16 cellular contexts compared by ENCODE assay signal in the genomic region with DNA sequence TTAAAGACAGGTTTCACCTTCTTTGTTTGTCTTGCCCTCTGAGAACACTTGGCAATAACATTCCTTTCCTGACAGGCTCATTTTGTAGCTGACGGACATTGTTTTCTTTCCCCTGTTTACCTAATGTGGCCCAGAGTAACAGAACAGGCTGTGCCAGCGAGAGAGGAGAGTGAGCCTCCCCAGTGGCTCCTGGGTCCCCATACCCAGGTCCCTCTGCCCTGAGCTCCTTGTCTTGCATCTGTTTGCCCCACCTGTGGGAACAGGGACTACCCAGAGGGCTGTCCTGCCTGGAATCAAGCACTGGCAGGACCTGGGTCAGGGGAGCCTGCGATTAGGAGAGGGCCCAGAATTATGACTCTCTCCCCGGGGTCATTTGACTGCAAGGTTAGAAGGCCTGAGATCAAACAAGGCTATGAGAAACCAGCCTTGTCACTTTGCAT.
DNase-seq lines count a peak whose midpoint lies in the region; ATAC-seq and TF ChIP-seq lines count a peak whose summit lies in the region.
"Had no signal": no experiment of that assay in that cellular context is flagged by ENCODE, and none has a peak within 500 bp of the region (broad histone marks: within the 10 kb centered on the region; RNA-seq: fewer than 3 reads in every experiment).

No MANE protein-coding gene starts in this region.

- intact Hi-C loops in PC-3 (cut with micrococcal nuclease) (no loop called here), testis (cut with DNase I; ENCODE audit: low total_unique reads) (no loop called here), lower leg skin (cut with DNase I; ENCODE audit: low total_unique reads) (no loop called here)

- peaks cover 7% of the 10 kb centered on the region for H3K9me3 Mint-ChIP-seq in endodermal cell
- H3K9me3 Mint-ChIP-seq: T-helper 2 cell treated with Interferon-gamma antibody and Interleukin-4, amounts not matched to agents 5 μg/mL and 100 μg/mL, for 36 hours had no signal

- no peaks in the 10 kb centered on the region for H3K36me3 ChIP-seq in PC-3 (ENCODE audit: low read depth, low read length)
- H3K36me3 ChIP-seq in endodermal cell (ENCODE audit: control insufficient read depth, insufficient read depth, low read length) = no peaks in the 10 kb centered on the region
- no peaks in the 10 kb centered on the region for H3K36me3 ChIP-seq in mesodermal cell (ENCODE audit: control insufficient read depth, insufficient read depth, low read length)
- H3K36me3 ChIP-seq in testis (ENCODE audit: low read depth, missing control alignments) = no peaks in the 10 kb centered on the region

- H3K4me1 ChIP-seq in PC-3 (ENCODE audit: insufficient read depth, low read length) = peaks cover 26% of the 10 kb centered on the region
- peaks cover 6% of the 10 kb centered on the region for H3K4me1 ChIP-seq in endodermal cell (ENCODE audit: control insufficient read depth, insufficient read depth, low read length)
- H3K4me1 ChIP-seq in mesodermal cell (ENCODE audit: control insufficient read depth, insufficient read depth, low read length, poor library complexity, severe bottlenecking) = peaks cover 12% of the 10 kb centered on the region
- peaks cover 22% of the 10 kb centered on the region for H3K4me1 ChIP-seq in testis

- H3K27me3 ChIP-seq in PC-3 (ENCODE audit: low read length) (no peaks in the 10 kb centered on the region), endodermal cell (ENCODE audit: control insufficient read depth, insufficient read depth, low read length, poor library complexity, severe bottlenecking) (no peaks in the 10 kb centered on the region), testis (no peaks in the 10 kb centered on the region)

- ATAC-seq in PC-3 = peak; percentile 16
- ATAC-seq in HG03045 (IDR thresholded peaks at IDR 0.05; ENCODE audit: unreplicated experiment) = no peak
- ATAC-seq: K562 had no signal

- TF ChIP-seq CTCF in PC-3 (conservative IDR thresholded peaks at IDR 0.05; ENCODE audit: low read depth, low read length) = no peak
- TF ChIP-seq CTCF in endodermal cell (conservative IDR thresholded peaks at IDR 0.05) = no peak
- TF ChIP-seq CTCF in testis (IDR thresholded peaks at IDR 0.05) = no peak
- no peak for TF ChIP-seq CTCF in lower leg skin (IDR thresholded peaks at IDR 0.05)

- CTCF ChIA-PET in PC-3 (lab: Charles Lee) = no interaction called here

- no peaks in the 10 kb centered on the region for H3K9me3 ChIP-seq in PC-3 (ENCODE audit: low read length)
- H3K9me3 ChIP-seq in endodermal cell (ENCODE audit: control insufficient read depth, low read length) = no peaks in the 10 kb centered on the region
- H3K9me3 ChIP-seq in mesodermal cell (ENCODE audit: control insufficient read depth, low read length) = peaks cover 8% of the 10 kb centered on the region
- H3K9me3 ChIP-seq in testis = no peaks in the 10 kb centered on the region

- H3K36me3 Mint-ChIP-seq in endodermal cell (ENCODE audit: low read depth) = no peaks in the 10 kb centered on the region

- H4K20me1 ChIP-seq in PC-3 (ENCODE audit: low read length) = no peaks in the 10 kb centered on the region

- H3K9ac ChIP-seq in PC-3 (ENCODE audit: low read length) (no peak overlapping the region), endodermal cell (ENCODE audit: extremely low read depth, low read length, poor library complexity, severe bottlenecking) (no peak overlapping the region)

- H3K4me3 ChIP-seq in PC-3 (ENCODE audit: low read length) (no peak overlapping the region), endodermal cell (ENCODE audit: low read length) (no peak overlapping the region), mesodermal cell (ENCODE audit: extremely low read depth, insufficient read depth, low read length, poor library complexity, severe bottlenecking) (no peak overlapping the region), testis (no peak overlapping the region), lower leg skin (ENCODE audit: low read depth, poor library complexity, severe bottlenecking) (no peak overlapping the region)
- H3K4me3 ChIP-seq: K562 had no signal

- POLR2A ChIA-PET in PC-3 (lab: Charles Lee; ENCODE audit: unreplicated experiment) = no interaction called here

- DNase-seq in PC-3 (peak; percentile 37), endodermal cell (no peak), testis (no peak), lower leg skin (ENCODE audit: low spot score in 2 of 2) (no peak)
- DNase-seq in activated CD4-positive, CD25-positive, alpha-beta regulatory T cell treated with anti-CD3 and anti-CD28 coated beads, Interleukin-2, amount 50 U/mL, for 72 hours = no peak
- DNase-seq: activated CD4-positive, alpha-beta T cell treated with anti-CD3 and anti-CD28 coated beads, Interleukin-2, amount 50 U/mL, for 1 hour; activated T-cell treated with anti-CD3 and anti-CD28 coated beads, Interleukin-2, amount 50 U/mL, for 48 hours; islet precursor cell; NCI-H146; NCI-H69 had no signal

- no peaks in the 10 kb centered on the region for H3K27me3 Mint-ChIP-seq in endodermal cell (ENCODE audit: insufficient read depth)

- H3K4me1 Mint-ChIP-seq in endodermal cell = peaks cover 16% of the 10 kb centered on the region

- no peak overlapping the region for H3K4me2 ChIP-seq in PC-3 (ENCODE audit: low read length)

- H3K27ac Mint-ChIP-seq in endodermal cell = no peak overlapping the region
- H3K27ac Mint-ChIP-seq: CD14-positive monocyte; T-helper 2 cell treated with Interferon-gamma antibody and Interleukin-4, amounts not matched to agents 5 μg/mL and 100 μg/mL, for 36 hours had no signal

- 81 to 92% methylated on average over 3 to 4 of the region's 4 CpGs for WGBS in endodermal cell (ENCODE audit: insufficient coverage in 1 of 2, insufficient read length in 1 of 2), 2 experiments
- 85 to 86% methylated on average over 3 to 4 of the region's 4 CpGs for WGBS in mesodermal cell (ENCODE audit: insufficient coverage in 2 of 2), 2 experiments
- 73 to 78% methylated on average over 4 of the region's 4 CpGs for WGBS in testis, 2 donors
- whole genome bisulfite sequencing in lower leg skin, 2 donors = 76 to 81% methylated on average over 4 of the region's 4 CpGs

- no TSS peak for BruUV-seq in PC-3 (replicated peaks; lab: Mats Ljungman, UMichigan)

- no peaks in the 10 kb centered on the region for H3K9me2 ChIP-seq in PC-3 (replicated peaks; ENCODE audit: low read length)

- no peak overlapping the region for H3K4me3 Mint-ChIP-seq in endodermal cell
- H3K4me3 Mint-ChIP-seq: CD14-positive monocyte; T-helper 2 cell treated with Interferon-gamma antibody and Interleukin-4, amounts not matched to agents 5 μg/mL and 100 μg/mL, for 36 hours had no signal

- peak overlapping the region; percentile 56 for H2AFZ ChIP-seq in PC-3 (ENCODE audit: low read length)

- no peaks in the 10 kb centered on the region for H3K79me2 ChIP-seq in PC-3 (ENCODE audit: low read length)

- no peaks in the 10 kb centered on the region for H3F3A ChIP-seq in PC-3 (ENCODE audit: low read length, unreplicated experiment)

- H3K27ac ChIP-seq in PC-3 (ENCODE audit: low read length) = no peak overlapping the region
- peak overlapping the region; percentile 96 for H3K27ac ChIP-seq in endodermal cell (ENCODE audit: low read depth, low read length)
- peak overlapping the region; percentile 59 for H3K27ac ChIP-seq in mesodermal cell (ENCODE audit: low read depth, low read length, severe bottlenecking)
- H3K27ac ChIP-seq in temporal lobe (ENCODE audit: low read depth, low read length) = peak overlapping the region; percentile 44
- H3K27ac ChIP-seq in testis = peak overlapping the region in 1 of 2 donors; percentile 38

- TF ChIP-seq POLR2A in testis (IDR thresholded peaks at IDR 0.05) (no peak), lower leg skin (IDR thresholded peaks at IDR 0.05) (no peak)
